20 cellular contexts compared by ENCODE assay signal in genomic region chrX:13303248-13303647, GRCh38. TPM values are rescaled to one million over a fixed set of nuclear protein-coding genes. Genes with fewer than 3 reads are reported as not detected.
"Had no signal": no experiment of that assay in that cellular context is flagged by ENCODE, and none has a peak within 500 bp of the region (broad histone marks: within the 10 kb centered on the region; RNA-seq: fewer than 3 reads in every experiment).

No MANE protein-coding gene starts in this region.

RNA-seq across cellular contexts. Expression of gene ATXN3L, which starts 16.6 kb away (rescaled TPM):
- total RNA-seq: activated B cell treated with CpG ODN at 0.5 μM for 24 hours; activated CD8-positive, alpha-beta memory T cell treated with anti-CD3 and anti-CD28 coated beads for 36 hours; cardiac septum; cerebellum; foreskin keratinocyte; heart left ventricle; kidney; lower leg skin; naive thymus-derived CD4-positive, alpha-beta T cell; pancreas; prostate gland; sigmoid colon; T-helper 17 cell; upper lobe of left lung; vagina had no signal
- polyA plus RNA-seq: esophagus; foreskin keratinocyte; heart left ventricle; immature natural killer cell; naive thymus-derived CD4-positive, alpha-beta T cell; neural cell; pancreas; sigmoid colon; small intestine; thymus had no signal
